In the genomic region with DNA sequence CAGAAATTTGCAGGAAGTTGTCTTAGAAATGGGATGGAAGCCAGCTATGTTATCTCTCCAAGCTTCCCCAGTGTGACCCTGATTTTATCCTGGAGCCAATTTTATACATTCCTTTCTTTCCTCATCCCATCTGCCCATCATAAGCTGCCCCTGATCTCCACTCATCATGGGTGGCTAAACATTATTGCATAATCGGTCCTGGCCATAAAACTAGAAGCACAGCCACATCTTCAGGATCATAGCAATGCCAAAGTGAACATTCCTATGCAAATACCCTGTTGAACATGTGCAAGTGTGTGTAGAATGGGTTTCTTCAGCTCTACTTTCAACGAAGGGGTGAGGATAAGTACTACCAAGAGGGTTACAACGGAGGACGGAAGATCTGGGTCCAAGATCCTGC, we compare ENCODE assay signal across 24 cellular contexts.
"Had no signal": no experiment of that assay in that cellular context is flagged by ENCODE, and none has a peak within 500 bp of the region (broad histone marks: within the 10 kb centered on the region; RNA-seq: fewer than 3 reads in every experiment).

No MANE protein-coding gene starts in this region.

- H3K27ac Mint-ChIP-seq: effector memory CD8-positive, alpha-beta T cell; naive B cell; natural killer cell treated with Interleukin-12 subunit alpha and Interleukin-12 subunit beta and Interleukin-15 and Interleukin-18, amount 100 ng/mL, for 72 hours; progenitor cell of endocrine pancreas; stimulated activated naive B cell treated with anti-CD40 and anti-IgM and Interleukin-4, amounts not matched to agents 10 μg/mL and 1 μg/mL and 100 μg/mL, for 72 hours; stimulated activated naive CD8-positive, alpha-beta T cell treated with anti-CD3 and anti-CD28 coated beads, Interleukin-15, Interleukin-2, amounts not matched to agents 100 ng/mL and 50 ng/mL, for 24 hours had no signal

- H3K4me3 Mint-ChIP-seq: effector memory CD8-positive, alpha-beta T cell; naive B cell; natural killer cell treated with Interleukin-12 subunit alpha and Interleukin-12 subunit beta and Interleukin-15 and Interleukin-18, amount 100 ng/mL, for 72 hours; neural crest cell; stimulated activated naive B cell treated with anti-CD40 and anti-IgM and Interleukin-4, amounts not matched to agents 10 μg/mL and 1 μg/mL and 100 μg/mL, for 72 hours; stimulated activated naive CD8-positive, alpha-beta T cell treated with anti-CD3 and anti-CD28 coated beads, Interleukin-15, Interleukin-2, amounts not matched to agents 100 ng/mL and 50 ng/mL, for 24 hours had no signal

- H3K4me1 Mint-ChIP-seq: naive B cell, neural crest cell had no signal

- H3K36me3 Mint-ChIP-seq: naive B cell; natural killer cell treated with Interleukin-12 subunit alpha and Interleukin-12 subunit beta and Interleukin-15 and Interleukin-18, amount 100 ng/mL, for 72 hours; stimulated activated naive B cell treated with anti-CD40 and anti-IgM and Interleukin-4, amounts not matched to agents 10 μg/mL and 1 μg/mL and 100 μg/mL, for 72 hours had no signal

- H3K27me3 Mint-ChIP-seq: progenitor cell of endocrine pancreas had no signal

- DNase-seq: cortex of kidney; effector memory CD8-positive, alpha-beta T cell; erythroblast; esophagus squamous epithelium; foreskin melanocyte; glutamatergic neuron; heart right ventricle; hippocampal formation; islet precursor cell; kidney glomerular epithelial cell; left colon; left ventricle myocardium inferior; lower lobe of right lung; naive B cell; right cardiac atrium; small intestine; stimulated activated CD4-positive, alpha-beta T cell treated with anti-CD3 and anti-CD28 coated beads, Interleukin-15, amount 100 ng/mL, for 24 hours; stimulated activated CD4-positive, alpha-beta T cell treated with anti-CD3 and anti-CD28 coated beads, Interleukin-2, amount 100 ng/mL, for 48 hours; stimulated activated naive B cell treated with anti-CD40 and anti-IgM and Interleukin-4, amounts not matched to agents 10 μg/mL and 1 μg/mL and 100 μg/mL, for 72 hours; upper lobe of left lung had no signal

- H3K9me3 Mint-ChIP-seq: effector memory CD8-positive, alpha-beta T cell; natural killer cell treated with Interleukin-12 subunit alpha and Interleukin-12 subunit beta and Interleukin-15 and Interleukin-18, amount 100 ng/mL, for 72 hours; stimulated activated naive CD8-positive, alpha-beta T cell treated with anti-CD3 and anti-CD28 coated beads, Interleukin-15, Interleukin-2, amounts not matched to agents 100 ng/mL and 50 ng/mL, for 24 hours had no signal
